Comparison of ENCODE assay signal across 1 cellular context in the genomic region with DNA sequence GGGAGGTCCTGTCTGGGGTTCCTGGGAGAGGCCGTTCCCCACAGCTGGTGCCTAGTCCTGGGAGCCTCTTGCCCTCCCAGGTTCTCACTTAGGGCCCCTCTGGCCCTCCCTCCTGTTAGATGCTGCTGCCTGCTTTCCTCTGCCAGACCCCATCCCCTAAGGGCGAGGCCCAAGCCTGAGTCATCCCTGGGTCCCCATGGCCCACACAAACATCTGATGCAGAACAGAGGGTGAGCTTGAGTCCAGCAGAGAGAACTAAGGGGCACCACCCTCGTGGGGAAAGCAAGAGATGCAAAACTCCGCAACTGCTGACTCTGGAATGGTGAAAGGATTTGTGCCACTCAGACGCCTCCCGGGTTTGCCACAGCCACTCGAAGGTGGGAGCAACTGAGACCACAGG.
TF ChIP-seq lines count a peak whose summit lies in the region.

No MANE protein-coding gene starts in this region.

TF ChIP-seq in liver, 16 proteins besides CTCF, POLR2A, EP300 and RAD21 (continued from another document):
- TF ChIP-seq, protein P1, sequence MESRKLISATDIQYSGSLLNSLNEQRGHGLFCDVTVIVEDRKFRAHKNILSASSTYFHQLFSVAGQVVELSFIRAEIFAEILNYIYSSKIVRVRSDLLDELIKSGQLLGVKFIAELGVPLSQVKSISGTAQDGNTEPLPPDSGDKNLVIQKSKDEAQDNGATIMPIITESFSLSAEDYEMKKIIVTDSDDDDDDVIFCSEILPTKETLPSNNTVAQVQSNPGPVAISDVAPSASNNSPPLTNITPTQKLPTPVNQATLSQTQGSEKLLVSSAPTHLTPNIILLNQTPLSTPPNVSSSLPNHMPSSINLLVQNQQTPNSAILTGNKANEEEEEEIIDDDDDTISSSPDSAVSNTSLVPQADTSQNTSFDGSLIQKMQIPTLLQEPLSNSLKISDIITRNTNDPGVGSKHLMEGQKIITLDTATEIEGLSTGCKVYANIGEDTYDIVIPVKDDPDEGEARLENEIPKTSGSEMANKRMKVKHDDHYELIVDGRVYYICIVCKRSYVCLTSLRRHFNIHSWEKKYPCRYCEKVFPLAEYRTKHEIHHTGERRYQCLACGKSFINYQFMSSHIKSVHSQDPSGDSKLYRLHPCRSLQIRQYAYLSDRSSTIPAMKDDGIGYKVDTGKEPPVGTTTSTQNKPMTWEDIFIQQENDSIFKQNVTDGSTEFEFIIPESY (IDR thresholded peaks at IDR 0.05), result no peak
- TF ChIP-seq HNF4G (IDR thresholded peaks at IDR 0.05) (no peak), NR2F2 (IDR thresholded peaks at IDR 0.05) (no peak)
- TF ChIP-seq, protein P2, sequence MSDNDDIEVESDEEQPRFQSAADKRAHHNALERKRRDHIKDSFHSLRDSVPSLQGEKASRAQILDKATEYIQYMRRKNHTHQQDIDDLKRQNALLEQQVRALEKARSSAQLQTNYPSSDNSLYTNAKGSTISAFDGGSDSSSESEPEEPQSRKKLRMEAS (IDR thresholded peaks at IDR 0.05), result no peak
